Comparison of ENCODE assay signal across 9 cellular contexts in genomic region chr21:41045534-41046268, GRCh38.
DNase-seq lines count a peak whose midpoint lies in the region; ATAC-seq and TF ChIP-seq lines count a peak whose summit lies in the region.
"Had no signal": no experiment of that assay in that cellular context is flagged by ENCODE, and none has a peak within 500 bp of the region (broad histone marks: within the 10 kb centered on the region; RNA-seq: fewer than 3 reads in every experiment).

No MANE protein-coding gene starts in this region.

- peaks cover 2% of the 10 kb centered on the region for H3K27me3 Mint-ChIP-seq in neural crest cell (ENCODE audit: low read depth)

- POLR2A ChIA-PET in HEK293 (lab: Yijun Ruan, JAX), result no interaction called here

- CTCF ChIA-PET in HEK293 (lab: Yijun Ruan, JAX), result interaction anchor here (0.6 to 1.9 kb wide), 11 partner anchors 8 to 579 kb away, joined by 3 to 8 read pairs (median 4); no protein-coding TSS in a partner anchor

- H3K4me3 ChIP-seq in HEK293 (ENCODE audit: low read depth, low read length), result no peak overlapping the region

- H3K4me1 Mint-ChIP-seq in neural crest cell, result peaks cover 38% of the 10 kb centered on the region

- no peak overlapping the region for H3K27ac ChIP-seq in HEK293 (ENCODE audit: extremely low read depth, low read depth, low read length)

- H3K36me3 ChIP-seq in HEK293 (ENCODE audit: control insufficient read depth in 2 of 2, insufficient read depth in 1 of 2, low read length in 2 of 2), result no peaks in the 10 kb centered on the region

- H3K36me3 Mint-ChIP-seq in neural crest cell (ENCODE audit: low read depth), result peaks cover 2% of the 10 kb centered on the region

- no peak overlapping the region for H3K4me3 Mint-ChIP-seq in neural crest cell

- TF ChIP-seq CTCF in HEK293 (tag by site-specific recombination; IDR thresholded peaks at IDR 0.05), result peak; percentile 33; the same call in 1 of the 2 replicates
- TF ChIP-seq CTCF in neural crest cell (conservative IDR thresholded peaks at IDR 0.05), result peak; percentile 69

- DNase-seq in NCI-H2081 (lab: John Stamatoyannopoulos, UW), result peak; percentile 74 to 91
- peak; percentile 2 for DNase-seq in astrocyte of the hippocampus (ENCODE audit: low read depth, low spot score)
- DNase-seq in neural crest cell (ENCODE audit: low read depth, low spot score), result peak; percentile 37
- no peak for DNase-seq in GOT3 (lab: John Stamatoyannopoulos, UW)
- DNase-seq: stimulated activated CD4-positive, alpha-beta T cell treated with anti-CD3 and anti-CD28 coated beads, Interleukin-2, amount 100 ng/mL, for 24 hours had no signal

- H3K9me3 ChIP-seq in HEK293 (ENCODE audit: control insufficient read depth, insufficient read depth, low read depth, low read length), result no peaks in the 10 kb centered on the region

- ATAC-seq in HG03280 (IDR thresholded peaks at IDR 0.05; ENCODE audit: unreplicated experiment) (no peak), GM19023 (IDR thresholded peaks at IDR 0.05; ENCODE audit: unreplicated experiment) (no peak), HG02798 (IDR thresholded peaks at IDR 0.05; ENCODE audit: poor library complexity, unreplicated experiment) (no peak)

- no peaks in the 10 kb centered on the region for H3K4me1 ChIP-seq in HEK293 (ENCODE audit: control insufficient read depth, insufficient read depth, low read length)

- H3K9me3 Mint-ChIP-seq in neural crest cell, result peaks cover 17% of the 10 kb centered on the region

- peak overlapping the region; percentile 7 for H3K27ac Mint-ChIP-seq in neural crest cell (ENCODE audit: unreplicated experiment)

TF ChIP-seq in HEK293, 187 proteins besides CTCF, POLR2A, EP300 and RAD21:
- TF ChIP-seq YY1 (tag by site-specific recombination; IDR thresholded peaks at IDR 0.05), result 0 out of 2 replicates have a peak, but pooled peaks have one; percentile 18
- TF ChIP-seq PRDM10 (tag by site-specific recombination; IDR thresholded peaks at IDR 0.05), result peak; percentile 82
- TF ChIP-seq ZNF211 (tag by site-specific recombination; IDR thresholded peaks at IDR 0.05; ENCODE audit: low read depth), result no peak
TF ChIP-seq in HEK293: peak in this region for 2.
